Comparison of ENCODE assay signal across 1 cellular context in genomic region chr9:124882221-124882620, GRCh38.
TF ChIP-seq lines count a peak whose summit lies in the region.

No MANE protein-coding gene starts in this region.

TF ChIP-seq in GM23338, 12 proteins besides CTCF, POLR2A, EP300 and RAD21:
- TF ChIP-seq STAT1 (IDR thresholded peaks at IDR 0.05; ENCODE audit: unreplicated experiment) (no peak), EZH2 (IDR thresholded peaks at IDR 0.05; ENCODE audit: low read depth, unreplicated experiment) (no peak), ETS1 (IDR thresholded peaks at IDR 0.05) (no peak), ZNF114 (CRISPR knock-in tag; IDR thresholded peaks at IDR 0.05) (no peak), POLR2AphosphoS5 (IDR thresholded peaks at IDR 0.05; ENCODE audit: low read depth) (no peak), ZNF331 (CRISPR knock-in tag; IDR thresholded peaks at IDR 0.05; ENCODE audit: low read depth) (no peak), ZNF462 (CRISPR knock-in tag; IDR thresholded peaks at IDR 0.05) (no peak), CREB1 (CRISPR knock-in tag; IDR thresholded peaks at IDR 0.05; ENCODE audit: low read depth) (no peak)
